ENCODE assay signal across 2 cellular contexts in the genomic region with DNA sequence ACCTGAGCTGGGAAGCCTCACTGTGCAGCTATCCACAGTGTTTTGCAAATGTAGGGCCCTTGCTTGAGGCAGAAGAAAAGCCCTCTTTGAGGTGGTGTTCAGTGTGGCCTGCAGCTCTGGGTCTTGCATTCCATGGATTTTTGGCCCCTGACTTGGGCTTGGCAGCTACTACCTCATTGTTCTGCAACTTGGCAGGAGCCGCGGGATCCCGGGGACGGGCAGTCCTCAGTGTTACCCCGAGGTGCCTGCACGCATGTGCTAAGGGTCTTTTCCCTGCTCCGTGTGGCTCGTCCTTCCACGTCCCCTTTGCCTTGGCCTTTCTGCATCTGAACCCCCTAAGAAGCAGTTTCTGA.
TF ChIP-seq lines count a peak whose summit lies in the region.

No MANE protein-coding gene starts in this region.

TF ChIP-seq in IMR-90, 13 proteins besides CTCF, POLR2A, EP300 and RAD21:
- TF ChIP-seq CHD1 (IDR thresholded peaks at IDR 0.05; ENCODE audit: low read depth, low read length) (no peak), SMC3 (IDR thresholded peaks at IDR 0.05; ENCODE audit: low read depth, low read length) (no peak), NFE2L2 (IDR thresholded peaks at IDR 0.05; ENCODE audit: low read depth, low read length) (no peak), BHLHE40 (IDR thresholded peaks at IDR 0.05; ENCODE audit: low read depth, low read length) (peak; percentile 61; the same call in 1 of the 2 replicates), RFX5 (IDR thresholded peaks at IDR 0.05; ENCODE audit: low read depth, low read length) (no peak), MAZ (IDR thresholded peaks at IDR 0.05; ENCODE audit: borderline replicate concordance, low read depth, low read length) (no peak), RCOR1 (IDR thresholded peaks at IDR 0.05; ENCODE audit: insufficient replicate concordance, low read length) (no peak), CEBPB (IDR thresholded peaks at IDR 0.05; ENCODE audit: low read depth, low read length) (peak; percentile 65), MXI1 (IDR thresholded peaks at IDR 0.05; ENCODE audit: borderline replicate concordance, low read depth, low read length) (no peak), FOS (IDR thresholded peaks at IDR 0.05; ENCODE audit: low read depth, low read length) (peak; percentile 46), MAFK (IDR thresholded peaks at IDR 0.05; ENCODE audit: low read depth, low read length) (no peak; the same call in 1 of the 2 replicates)
- TF ChIP-seq, protein P1, sequence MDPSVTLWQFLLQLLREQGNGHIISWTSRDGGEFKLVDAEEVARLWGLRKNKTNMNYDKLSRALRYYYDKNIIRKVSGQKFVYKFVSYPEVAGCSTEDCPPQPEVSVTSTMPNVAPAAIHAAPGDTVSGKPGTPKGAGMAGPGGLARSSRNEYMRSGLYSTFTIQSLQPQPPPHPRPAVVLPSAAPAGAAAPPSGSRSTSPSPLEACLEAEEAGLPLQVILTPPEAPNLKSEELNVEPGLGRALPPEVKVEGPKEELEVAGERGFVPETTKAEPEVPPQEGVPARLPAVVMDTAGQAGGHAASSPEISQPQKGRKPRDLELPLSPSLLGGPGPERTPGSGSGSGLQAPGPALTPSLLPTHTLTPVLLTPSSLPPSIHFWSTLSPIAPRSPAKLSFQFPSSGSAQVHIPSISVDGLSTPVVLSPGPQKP (IDR thresholded peaks at IDR 0.05; ENCODE audit: borderline replicate concordance, low read depth, low read length): no peak
- TF ChIP-seq, protein P2, sequence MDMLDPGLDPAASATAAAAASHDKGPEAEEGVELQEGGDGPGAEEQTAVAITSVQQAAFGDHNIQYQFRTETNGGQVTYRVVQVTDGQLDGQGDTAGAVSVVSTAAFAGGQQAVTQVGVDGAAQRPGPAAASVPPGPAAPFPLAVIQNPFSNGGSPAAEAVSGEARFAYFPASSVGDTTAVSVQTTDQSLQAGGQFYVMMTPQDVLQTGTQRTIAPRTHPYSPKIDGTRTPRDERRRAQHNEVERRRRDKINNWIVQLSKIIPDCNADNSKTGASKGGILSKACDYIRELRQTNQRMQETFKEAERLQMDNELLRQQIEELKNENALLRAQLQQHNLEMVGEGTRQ (IDR thresholded peaks at IDR 0.05; ENCODE audit: low read depth, low read length): no peak

TF ChIP-seq in HepG2, 621 proteins besides CTCF, POLR2A, EP300 and RAD21:
- TF ChIP-seq FOSL2 (CRISPR knock-in tag; IDR thresholded peaks at IDR 0.05) (peak; percentile 28; the same call in 1 of the 2 replicates), ZBTB38 (CRISPR knock-in tag; IDR thresholded peaks at IDR 0.05) (no peak), ZNF761 (CRISPR knock-in tag; conservative IDR thresholded peaks at IDR 0.05) (no peak), ZNF136 (CRISPR knock-in tag; IDR thresholded peaks at IDR 0.05; ENCODE audit: low read depth) (no peak), TOE1 (CRISPR knock-in tag; IDR thresholded peaks at IDR 0.05) (no peak), SOX13 (IDR thresholded peaks at IDR 0.05) (no peak), SOX13 (CRISPR knock-in tag; conservative IDR thresholded peaks at IDR 0.05 in 1 of 2, IDR thresholded peaks at IDR 0.05 in 1 of 2) (0 out of 4 replicates have a peak, but pooled peaks of 1 of the 2 experiments have one; percentile 19), TEAD3 (CRISPR knock-in tag; optimal IDR thresholded peaks at IDR 0.05; ENCODE audit: borderline replicate concordance) (peak; percentile 73)
- TF ChIP-seq, protein P3, sequence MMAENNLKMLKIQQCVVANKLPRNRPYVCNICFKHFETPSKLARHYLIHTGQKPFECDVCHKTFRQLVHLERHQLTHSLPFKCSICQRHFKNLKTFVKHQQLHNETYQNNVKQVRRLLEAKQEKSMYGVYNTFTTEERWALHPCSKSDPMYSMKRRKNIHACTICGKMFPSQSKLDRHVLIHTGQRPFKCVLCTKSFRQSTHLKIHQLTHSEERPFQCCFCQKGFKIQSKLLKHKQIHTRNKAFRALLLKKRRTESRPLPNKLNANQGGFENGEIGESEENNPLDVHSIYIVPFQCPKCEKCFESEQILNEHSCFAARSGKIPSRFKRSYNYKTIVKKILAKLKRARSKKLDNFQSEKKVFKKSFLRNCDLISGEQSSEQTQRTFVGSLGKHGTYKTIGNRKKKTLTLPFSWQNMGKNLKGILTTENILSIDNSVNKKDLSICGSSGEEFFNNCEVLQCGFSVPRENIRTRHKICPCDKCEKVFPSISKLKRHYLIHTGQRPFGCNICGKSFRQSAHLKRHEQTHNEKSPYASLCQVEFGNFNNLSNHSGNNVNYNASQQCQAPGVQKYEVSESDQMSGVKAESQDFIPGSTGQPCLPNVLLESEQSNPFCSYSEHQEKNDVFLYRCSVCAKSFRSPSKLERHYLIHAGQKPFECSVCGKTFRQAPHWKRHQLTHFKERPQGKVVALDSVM (CRISPR knock-in tag; IDR thresholded peaks at IDR 0.05): no peak
- TF ChIP-seq, protein P4, sequence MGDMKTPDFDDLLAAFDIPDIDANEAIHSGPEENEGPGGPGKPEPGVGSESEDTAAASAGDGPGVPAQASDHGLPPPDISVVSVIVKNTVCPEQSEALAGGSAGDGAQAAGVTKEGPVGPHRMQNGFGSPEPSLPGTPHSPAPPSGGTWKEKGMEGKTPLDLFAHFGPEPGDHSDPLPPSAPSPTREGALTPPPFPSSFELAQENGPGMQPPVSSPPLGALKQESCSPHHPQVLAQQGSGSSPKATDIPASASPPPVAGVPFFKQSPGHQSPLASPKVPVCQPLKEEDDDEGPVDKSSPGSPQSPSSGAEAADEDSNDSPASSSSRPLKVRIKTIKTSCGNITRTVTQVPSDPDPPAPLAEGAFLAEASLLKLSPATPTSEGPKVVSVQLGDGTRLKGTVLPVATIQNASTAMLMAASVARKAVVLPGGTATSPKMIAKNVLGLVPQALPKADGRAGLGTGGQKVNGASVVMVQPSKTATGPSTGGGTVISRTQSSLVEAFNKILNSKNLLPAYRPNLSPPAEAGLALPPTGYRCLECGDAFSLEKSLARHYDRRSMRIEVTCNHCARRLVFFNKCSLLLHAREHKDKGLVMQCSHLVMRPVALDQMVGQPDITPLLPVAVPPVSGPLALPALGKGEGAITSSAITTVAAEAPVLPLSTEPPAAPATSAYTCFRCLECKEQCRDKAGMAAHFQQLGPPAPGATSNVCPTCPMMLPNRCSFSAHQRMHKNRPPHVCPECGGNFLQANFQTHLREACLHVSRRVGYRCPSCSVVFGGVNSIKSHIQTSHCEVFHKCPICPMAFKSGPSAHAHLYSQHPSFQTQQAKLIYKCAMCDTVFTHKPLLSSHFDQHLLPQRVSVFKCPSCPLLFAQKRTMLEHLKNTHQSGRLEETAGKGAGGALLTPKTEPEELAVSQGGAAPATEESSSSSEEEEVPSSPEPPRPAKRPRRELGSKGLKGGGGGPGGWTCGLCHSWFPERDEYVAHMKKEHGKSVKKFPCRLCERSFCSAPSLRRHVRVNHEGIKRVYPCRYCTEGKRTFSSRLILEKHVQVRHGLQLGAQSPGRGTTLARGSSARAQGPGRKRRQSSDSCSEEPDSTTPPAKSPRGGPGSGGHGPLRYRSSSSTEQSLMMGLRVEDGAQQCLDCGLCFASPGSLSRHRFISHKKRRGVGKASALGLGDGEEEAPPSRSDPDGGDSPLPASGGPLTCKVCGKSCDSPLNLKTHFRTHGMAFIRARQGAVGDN (CRISPR knock-in tag; IDR thresholded peaks at IDR 0.05): peak; percentile 27; the same call in 1 of the 2 replicates
TF ChIP-seq in HepG2: peak in this region for 4.
